14 cellular contexts compared by ENCODE assay signal in the genomic region with DNA sequence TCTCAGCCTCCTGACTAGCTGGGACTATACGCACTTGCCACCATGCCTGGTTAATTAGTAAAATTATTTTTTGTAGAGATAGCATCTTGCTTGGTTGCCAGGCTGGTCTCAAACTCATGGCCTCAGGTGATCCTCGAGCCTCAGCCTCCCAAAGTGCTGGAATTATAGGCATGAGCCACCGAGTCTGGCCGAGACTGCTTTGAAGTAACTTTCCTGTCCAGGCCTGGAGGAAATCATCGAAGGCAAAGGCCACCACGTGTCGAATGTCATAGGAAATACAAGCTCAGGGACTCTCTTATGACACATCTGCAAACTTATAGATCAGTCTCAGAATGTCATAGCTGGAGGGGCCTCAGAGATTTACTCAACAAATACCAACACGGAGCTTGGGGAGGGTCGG. TPM values are rescaled to one million over a fixed set of nuclear protein-coding genes. Genes with fewer than 3 reads are reported as not detected.
DNase-seq lines count a peak whose midpoint lies in the region; ATAC-seq and TF ChIP-seq lines count a peak whose summit lies in the region.
"Had no signal": no experiment of that assay in that cellular context is flagged by ENCODE, and none has a peak within 500 bp of the region (broad histone marks: within the 10 kb centered on the region; RNA-seq: fewer than 3 reads in every experiment).

No MANE protein-coding gene starts in this region.

- no peak for ATAC-seq in CD4-positive, CD25-positive, alpha-beta regulatory T cell (ENCODE audit: low read depth in 2 of 2)
- ATAC-seq in GM18867 (IDR thresholded peaks at IDR 0.05; ENCODE audit: unreplicated experiment), result no peak
- ATAC-seq in HG02678 (IDR thresholded peaks at IDR 0.05; ENCODE audit: unreplicated experiment), result no peak
- ATAC-seq: HCT116 had no signal

- 89 to 93% methylated on average over 9 of the region's 9 CpGs for WGBS in sigmoid colon, 2 donors

- intact Hi-C loops in activated T-helper 2 cell treated with anti-CD3 and anti-CD28 coated beads, Interferon-gamma antibody, Interleukin-2, Interleukin-4, amounts not matched to agents 10 μg/mL and 5 μg/mL and 100 μg/mL, durations not matched to agents 14 hours and 24 hours and 36 hours (cut with micrococcal nuclease), result no loop called here
- intact Hi-C loops in sigmoid colon (cut with DNase I), result no loop called here

- peak overlapping the region in 2 of 3 donors; percentile 52 to 65 for H3K27ac Mint-ChIP-seq in CD4-positive, CD25-positive, alpha-beta regulatory T cell
- H3K27ac Mint-ChIP-seq in activated T-helper 2 cell treated with anti-CD3 and anti-CD28 coated beads, Interferon-gamma antibody, Interleukin-2, Interleukin-4, amounts not matched to agents 10 μg/mL and 5 μg/mL and 100 μg/mL, durations not matched to agents 14 hours and 24 hours and 36 hours, result peak overlapping the region; percentile 20

- TF ChIP-seq EP300 in sigmoid colon (IDR thresholded peaks at IDR 0.05), result no peak

- H3K4me1 ChIP-seq in CD4-positive, CD25-positive, alpha-beta regulatory T cell (ENCODE audit: control insufficient read depth, insufficient read depth, low read length, poor library complexity, severe bottlenecking), result peaks cover 24% of the 10 kb centered on the region
- peaks cover 0 to 82% of the 10 kb centered on the region in 2 donors for H3K4me1 ChIP-seq in right atrium auricular region
- H3K4me1 ChIP-seq in sigmoid colon, result peaks cover 0 to 43% (median 34%) of the 10 kb centered on the region in 4 donors

- H3K9me3 ChIP-seq in CD4-positive, CD25-positive, alpha-beta regulatory T cell (ENCODE audit: control insufficient read depth in 2 of 2, low read length in 2 of 2), result no peaks in the 10 kb centered on the region
- H3K9me3 ChIP-seq in right atrium auricular region (no peaks in the 10 kb centered on the region), sigmoid colon (no peaks in the 10 kb centered on the region)
- H3K9me3 ChIP-seq: BLaER1 treated with 17β-estradiol and CSF1 and Interleukin-3, amounts not matched to agents 10 nM and 100 nM had no signal

- no peaks in the 10 kb centered on the region for H3K27me3 ChIP-seq in CD4-positive, CD25-positive, alpha-beta regulatory T cell (ENCODE audit: control insufficient read depth, insufficient read depth, low read length)
- H3K27me3 ChIP-seq in right atrium auricular region, result no peaks in the 10 kb centered on the region
- H3K27me3 ChIP-seq in sigmoid colon, result no peaks in the 10 kb centered on the region
- H3K27me3 ChIP-seq: BLaER1 treated with 17β-estradiol and CSF1 and Interleukin-3, amounts not matched to agents 10 nM and 100 nM had no signal

- TF ChIP-seq POLR2A in sigmoid colon (IDR thresholded peaks at IDR 0.05), result no peak

- H3K27ac ChIP-seq in CD4-positive, CD25-positive, alpha-beta regulatory T cell (ENCODE audit: insufficient read depth, low read length, poor library complexity, severe bottlenecking), result no peak overlapping the region
- H3K27ac ChIP-seq in right atrium auricular region, result peak overlapping the region; percentile 81 to 86
- peak overlapping the region; percentile 66 to 86 (median 82) for H3K27ac ChIP-seq in sigmoid colon

- no peak for DNase-seq in CD4-positive, CD25-positive, alpha-beta regulatory T cell
- no peak for DNase-seq in activated T-helper 2 cell treated with anti-CD3 and anti-CD28 coated beads, Interferon-gamma antibody, Interleukin-2, Interleukin-4, amounts not matched to agents 10 μg/mL and 5 μg/mL and 100 μg/mL, durations not matched to agents 14 hours and 24 hours and 36 hours (ENCODE audit: low spot score)
- no peak for DNase-seq in right atrium auricular region (ENCODE audit: low spot score)
- DNase-seq in sigmoid colon, result no peak
- DNase-seq in germinal center (ENCODE audit: low spot score), result no peak
- DNase-seq in GM19240 (ENCODE audit: insufficient read length, low spot score), result no peak
- DNase-seq: activated naive CD4-positive, alpha-beta T cell; Karpas-422; NCI-H2227 treated with DMSO at 0.1 percent for 48 hours; RPMI8226 had no signal

- H3K4me3 Mint-ChIP-seq in CD4-positive, CD25-positive, alpha-beta regulatory T cell, result peak overlapping the region in 2 of 4 donors; percentile 26 to 31
- no peak overlapping the region for H3K4me3 Mint-ChIP-seq in activated T-helper 2 cell treated with anti-CD3 and anti-CD28 coated beads, Interferon-gamma antibody, Interleukin-2, Interleukin-4, amounts not matched to agents 10 μg/mL and 5 μg/mL and 100 μg/mL, durations not matched to agents 14 hours and 24 hours and 36 hours (ENCODE audit: low read depth)

- H3K9me3 Mint-ChIP-seq in CD4-positive, CD25-positive, alpha-beta regulatory T cell, result no peaks in the 10 kb centered on the region
- no peaks in the 10 kb centered on the region for H3K9me3 Mint-ChIP-seq in activated T-helper 2 cell treated with anti-CD3 and anti-CD28 coated beads, Interferon-gamma antibody, Interleukin-2, Interleukin-4, amounts not matched to agents 10 μg/mL and 5 μg/mL and 100 μg/mL, durations not matched to agents 14 hours and 24 hours and 36 hours

- peaks cover 15% of the 10 kb centered on the region for H3K36me3 ChIP-seq in CD4-positive, CD25-positive, alpha-beta regulatory T cell (ENCODE audit: control insufficient read depth, insufficient read depth, low read length)
- H3K36me3 ChIP-seq in right atrium auricular region (no peaks in the 10 kb centered on the region), sigmoid colon (no peaks in the 10 kb centered on the region)

- no peaks in the 10 kb centered on the region for H3K27me3 Mint-ChIP-seq in CD4-positive, CD25-positive, alpha-beta regulatory T cell
- H3K27me3 Mint-ChIP-seq in activated T-helper 2 cell treated with anti-CD3 and anti-CD28 coated beads, Interferon-gamma antibody, Interleukin-2, Interleukin-4, amounts not matched to agents 10 μg/mL and 5 μg/mL and 100 μg/mL, durations not matched to agents 14 hours and 24 hours and 36 hours (ENCODE audit: low read depth), result no peaks in the 10 kb centered on the region

- H3K4me3 ChIP-seq in CD4-positive, CD25-positive, alpha-beta regulatory T cell (ENCODE audit: low read depth, low read length), result no peak overlapping the region
- H3K4me3 ChIP-seq in right atrium auricular region (no peak overlapping the region), sigmoid colon (no peak overlapping the region)
- H3K4me3 ChIP-seq: BLaER1 treated with 17β-estradiol and CSF1 and Interleukin-3, amounts not matched to agents 10 nM and 100 nM had no signal

- peaks cover 34% of the 10 kb centered on the region for H3K36me3 Mint-ChIP-seq in CD4-positive, CD25-positive, alpha-beta regulatory T cell
- peaks cover 52% of the 10 kb centered on the region for H3K36me3 Mint-ChIP-seq in activated T-helper 2 cell treated with anti-CD3 and anti-CD28 coated beads, Interferon-gamma antibody, Interleukin-2, Interleukin-4, amounts not matched to agents 10 μg/mL and 5 μg/mL and 100 μg/mL, durations not matched to agents 14 hours and 24 hours and 36 hours (ENCODE audit: low read depth)

- TF ChIP-seq CTCF in right atrium auricular region (IDR thresholded peaks at IDR 0.05) (no peak), sigmoid colon (IDR thresholded peaks at IDR 0.05) (no peak)

- peaks cover 32 to 84% (median 64%) of the 10 kb centered on the region in 4 donors for H3K4me1 Mint-ChIP-seq in CD4-positive, CD25-positive, alpha-beta regulatory T cell
- H3K4me1 Mint-ChIP-seq in activated T-helper 2 cell treated with anti-CD3 and anti-CD28 coated beads, Interferon-gamma antibody, Interleukin-2, Interleukin-4, amounts not matched to agents 10 μg/mL and 5 μg/mL and 100 μg/mL, durations not matched to agents 14 hours and 24 hours and 36 hours (ENCODE audit: low read depth), result peaks cover 53% of the 10 kb centered on the region

RNA-seq across cellular contexts. Expression of gene RAPGEF1, which starts 25.1 kb away (rescaled TPM):
- 159 TPM for total RNA-seq in CD4-positive, CD25-positive, alpha-beta regulatory T cell
- 1 to 10 TPM; 3.8 to 7.3 (median 4.6) TPM for polyA plus RNA-seq in CD4-positive, CD25-positive, alpha-beta regulatory T cell
- 133 and 136 TPM in 2 replicates for total RNA-seq in activated T-helper 2 cell treated with anti-CD3 and anti-CD28 coated beads, Interferon-gamma antibody, Interleukin-2, Interleukin-4, amounts not matched to agents 10 μg/mL and 5 μg/mL and 100 μg/mL, durations not matched to agents 14 hours and 24 hours and 36 hours
- total RNA-seq in right atrium auricular region (10 to 100 TPM; 59.5 to 65.1 TPM), sigmoid colon (10 to 100 TPM; 41.7 to 58.2 (median 49.0) TPM)
- polyA plus RNA-seq in sigmoid colon, result 10 to 100 TPM; 14.4 to 45.3 (median 20.3) TPM
